In the genomic region with DNA sequence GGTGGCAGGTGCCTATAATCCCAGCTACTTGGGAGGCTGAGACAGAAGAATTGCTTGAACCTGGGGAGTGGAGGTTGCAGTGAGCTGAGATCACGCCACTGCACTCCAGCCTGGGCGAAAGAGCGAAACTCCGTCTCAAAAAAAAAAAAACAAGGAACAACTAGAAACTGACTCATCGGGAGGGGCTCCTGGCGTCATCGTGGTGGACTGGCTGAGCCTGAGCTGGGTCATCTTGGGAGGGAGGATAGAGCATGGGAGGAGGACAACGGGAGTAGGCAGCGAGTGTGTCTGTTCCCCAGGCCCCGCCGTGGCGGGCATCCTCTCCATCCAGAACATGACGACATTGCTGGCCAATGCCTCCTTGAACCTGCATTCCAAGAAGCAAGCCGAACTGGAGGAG, we compare ENCODE assay signal across 8 cellular contexts. TPM values are rescaled to one million over a fixed set of nuclear protein-coding genes. Genes with fewer than 3 reads are reported as not detected.
DNase-seq lines count a peak whose midpoint lies in the region; ATAC-seq and TF ChIP-seq lines count a peak whose summit lies in the region.
"Not testable (repeated sequence)": the region's sequence is repeated elsewhere in the genome, so short reads cannot be mapped to it uniquely, and the experiment has no call there.

No MANE protein-coding gene starts in this region.

- H4K20me1 ChIP-seq in neural progenitor cell (ENCODE audit: low read depth): not testable (repeated sequence)

- H3K4me2 ChIP-seq in neural progenitor cell: not testable (repeated sequence)

- H3K36me3 ChIP-seq in ascending aorta (peaks cover 88 to 93% of the 10 kb centered on the region in 2 donors), right atrium auricular region (peaks cover 59% of the 10 kb centered on the region), thoracic aorta (peaks cover 61% of the 10 kb centered on the region)
- H3K36me3 ChIP-seq in neural progenitor cell: not testable (repeated sequence)

- ATAC-seq in T-helper 17 cell; thoracic aorta (ENCODE audit: insufficient number of reproducible peaks, low FRiP score, low read depth): not testable (repeated sequence)
- peak; percentile 71 for ATAC-seq in esophagus mucosa

- not testable (repeated sequence) for H3K9me3 Mint-ChIP-seq in CD14-positive monocyte, IgD-negative memory B cell, neural progenitor cell

- H3K9me3 ChIP-seq in T-helper 17 cell (ENCODE audit: control insufficient read depth, low read length, poor library complexity, severe bottlenecking); ascending aorta; right atrium auricular region; neural progenitor cell (ENCODE audit: low read depth); thoracic aorta: not testable (repeated sequence)

- peak; percentile 92 for DNase-seq in CD14-positive monocyte (ENCODE audit: low spot score)
- DNase-seq in T-helper 17 cell; neural progenitor cell (ENCODE audit: low spot score); thoracic aorta (ENCODE audit: low spot score): not testable (repeated sequence)
- peak; percentile 43 to 87 for DNase-seq in ascending aorta (ENCODE audit: low spot score in 2 of 2)
- DNase-seq in right atrium auricular region (ENCODE audit: low spot score): peak; percentile 83

- intact Hi-C loops in CD14-positive monocyte (cut with micrococcal nuclease): loop anchor here (5.0 to 10.0 kb wide), 2 partner anchors 40 to 257 kb away; no protein-coding TSS in a partner anchor
- intact Hi-C loops in ascending aorta (cut with DNase I): not testable (repeated sequence)

- H3K4me1 Mint-ChIP-seq in CD14-positive monocyte (peaks cover 23% of the 10 kb centered on the region), IgD-negative memory B cell (peaks cover 12 to 16% (median 13%) of the 10 kb centered on the region in 3 donors), T-helper 17 cell (peaks cover 26% of the 10 kb centered on the region), neural progenitor cell (peaks cover 18% of the 10 kb centered on the region)

- H3K4me3 ChIP-seq in ascending aorta, right atrium auricular region, neural progenitor cell, thoracic aorta: not testable (repeated sequence)

- peak overlapping the region; percentile 47 to 51 for H3K4me3 Mint-ChIP-seq in CD14-positive monocyte
- peak overlapping the region in 2 of 4 donors; percentile 27 to 33 for H3K4me3 Mint-ChIP-seq in IgD-negative memory B cell
- H3K4me3 Mint-ChIP-seq in T-helper 17 cell: peak overlapping the region; percentile 58
- H3K4me3 Mint-ChIP-seq in neural progenitor cell: peak overlapping the region; percentile 52

- not testable (repeated sequence) for H3K27me3 ChIP-seq in ascending aorta; right atrium auricular region; neural progenitor cell; thoracic aorta (replicated peaks; ENCODE audit: insufficient read depth)

- peak overlapping the region; percentile 90 to 99 (median 95) for H3K27ac Mint-ChIP-seq in CD14-positive monocyte
- peak overlapping the region; percentile 69 to 95 (median 85) for H3K27ac Mint-ChIP-seq in IgD-negative memory B cell
- peak overlapping the region; percentile 93 for H3K27ac Mint-ChIP-seq in T-helper 17 cell
- not testable (repeated sequence) for H3K27ac Mint-ChIP-seq in neural progenitor cell

- H3K27ac ChIP-seq in ascending aorta (peak overlapping the region; percentile 28 to 75), right atrium auricular region (peak overlapping the region; percentile 39 to 58), thoracic aorta (peak overlapping the region; percentile 70 to 73)
- not testable (repeated sequence) for H3K27ac ChIP-seq in neural progenitor cell

- not testable (repeated sequence) for H3K4me1 ChIP-seq in ascending aorta, right atrium auricular region, neural progenitor cell
- H3K4me1 ChIP-seq in thoracic aorta (ENCODE audit: control insufficient read depth in 1 of 2, low read depth in 2 of 2): peaks cover 0 to 23% of the 10 kb centered on the region in 2 donors

- peaks cover 19% of the 10 kb centered on the region for H3F3A ChIP-seq in neural progenitor cell (ENCODE audit: low read depth)

- not testable (repeated sequence) for TF ChIP-seq CTCF in CD14-positive monocyte (IDR thresholded peaks at IDR 0.05); ascending aorta (IDR thresholded peaks at IDR 0.05); right atrium auricular region (IDR thresholded peaks at IDR 0.05); neural progenitor cell (IDR thresholded peaks at IDR 0.05); thoracic aorta (IDR thresholded peaks at IDR 0.05)

- H3K79me2 ChIP-seq in neural progenitor cell (ENCODE audit: low read depth): not testable (repeated sequence)

- not testable (repeated sequence) for H3K9ac ChIP-seq in neural progenitor cell

- peaks cover 65 to 90% of the 10 kb centered on the region in 2 donors for H3K36me3 Mint-ChIP-seq in CD14-positive monocyte
- H3K36me3 Mint-ChIP-seq in IgD-negative memory B cell, neural progenitor cell: not testable (repeated sequence)
- peaks cover 13% of the 10 kb centered on the region for H3K36me3 Mint-ChIP-seq in T-helper 17 cell (ENCODE audit: low read depth)

- H2AFZ ChIP-seq in neural progenitor cell (replicated peaks): not testable (repeated sequence)

- H3K27me3 Mint-ChIP-seq in CD14-positive monocyte (ENCODE audit: low read depth in 3 of 3); IgD-negative memory B cell; T-helper 17 cell; neural progenitor cell (ENCODE audit: insufficient read depth, low read depth): not testable (repeated sequence)

RNA-seq across cellular contexts. Expression of a gene that starts 16.8 kb away (rescaled TPM):
- polyA plus RNA-seq in CD14-positive monocyte: 10 to 100 TPM; 78.7 to 83.5 TPM
- polyA plus RNA-seq in IgD-negative memory B cell: 169 TPM
- 100 to 1,000 TPM; 276 to 284 TPM for total RNA-seq in T-helper 17 cell
- 83.4 TPM for total RNA-seq in ascending aorta
- 59.6 TPM for total RNA-seq in esophagus mucosa
- 10 to 100 TPM; 25.5 to 29.8 TPM for total RNA-seq in right atrium auricular region
- 38.6 and 92.0 TPM in 2 replicates for total RNA-seq in neural progenitor cell (ENCODE audit: low replicate concordance)
- 10 to 100 TPM; 77.4 to 81.6 TPM for total RNA-seq in thoracic aorta

RNA-seq across cellular contexts. Expression of a gene that starts 21.1 kb away (rescaled TPM):
- polyA plus RNA-seq in CD14-positive monocyte (100 to 1,000 TPM; 259 to 279 TPM), IgD-negative memory B cell (89.3 TPM)
- total RNA-seq in T-helper 17 cell (1,000 to 10,000 TPM; 1,097 to 1,799 TPM), ascending aorta (201 TPM), esophagus mucosa (4.8 TPM), right atrium auricular region (10 to 100 TPM; 33.9 to 37.3 TPM), neural progenitor cell (ENCODE audit: low replicate concordance) (1.1 and 1.5 TPM in 2 replicates), thoracic aorta (100 to 1,000 TPM; 199 to 281 TPM)

RNA-seq across cellular contexts. Expression of a gene that starts 30.8 kb away (rescaled TPM):
- 10 to 100 TPM; 49.5 to 49.6 TPM for polyA plus RNA-seq in CD14-positive monocyte
- polyA plus RNA-seq in IgD-negative memory B cell: 52.6 TPM
- total RNA-seq in T-helper 17 cell: 100 to 1,000 TPM; 163 to 202 TPM
- 231 TPM for total RNA-seq in ascending aorta
- 10.5 TPM for total RNA-seq in esophagus mucosa
- 100 to 1,000 TPM in 1 of 2 donors, 10 to 100 TPM in 1; 87.2 to 111 TPM for total RNA-seq in right atrium auricular region
- 29.0 and 98.6 TPM in 2 replicates for total RNA-seq in neural progenitor cell (ENCODE audit: low replicate concordance)
- 100 to 1,000 TPM in 1 of 2 donors, 10 to 100 TPM in 1; 93.8 to 139 TPM for total RNA-seq in thoracic aorta
